16 cellular contexts compared by ENCODE assay signal in the genomic region with DNA sequence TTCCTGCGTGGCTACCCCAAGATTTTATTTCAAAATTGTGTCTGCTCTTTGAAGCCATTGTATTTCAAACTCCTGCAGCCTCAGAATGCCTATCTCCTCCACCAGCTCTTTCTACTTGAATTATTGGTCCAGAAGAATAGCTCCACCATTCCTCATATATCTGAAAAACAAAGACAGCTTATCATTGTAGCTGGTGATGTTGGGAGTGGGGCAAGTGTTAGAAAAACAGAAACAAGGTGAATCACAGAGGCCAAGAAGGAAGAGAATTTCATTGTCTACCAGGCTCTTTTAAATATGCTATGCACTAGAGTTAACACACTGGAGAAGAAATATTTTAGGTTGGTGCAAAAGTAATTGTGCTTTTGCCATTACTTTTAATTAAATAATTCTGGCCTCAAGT.
DNase-seq lines count a peak whose midpoint lies in the region; ATAC-seq and TF ChIP-seq lines count a peak whose summit lies in the region.
"Had no signal": no experiment of that assay in that cellular context is flagged by ENCODE, and none has a peak within 500 bp of the region (broad histone marks: within the 10 kb centered on the region; RNA-seq: fewer than 3 reads in every experiment).

No MANE protein-coding gene starts in this region.

- H3K36me3 ChIP-seq in OCI-LY7 (ENCODE audit: insufficient read depth, low read length) (no peaks in the 10 kb centered on the region), upper lobe of right lung (no peaks in the 10 kb centered on the region), SJCRH30 (no peaks in the 10 kb centered on the region)

- peak overlapping the region; percentile 19; the same call in 1 of the 2 replicates for H3K4me2 ChIP-seq in OCI-LY7 (ENCODE audit: low read length)

- BruUV-seq in OCI-LY7 (replicated peaks; lab: Mats Ljungman, UMichigan) = no TSS peak

- no peaks in the 10 kb centered on the region for H3K79me2 ChIP-seq in OCI-LY7 (ENCODE audit: insufficient read depth, low read depth, low read length)

- POLR2A ChIA-PET in OCI-LY7 (lab: Charles Lee) = no interaction called here

- 0 out of 2 replicates have a peak overlapping the region, but pooled peaks have one; percentile 17 for H2AFZ ChIP-seq in OCI-LY7 (ENCODE audit: low read length)

- intact Hi-C loops in OCI-LY7 (cut with micrococcal nuclease; ENCODE audit: unreplicated experiment) = no loop called here
- intact Hi-C loops in upper lobe of right lung (cut with DNase I) = no loop called here
- intact Hi-C loops in left cardiac atrium (cut with DNase I) = no loop called here

- DNase-seq in Caki2 (ENCODE audit: low read depth) = peak; percentile 75
- DNase-seq in OCI-LY7 (ENCODE audit: low spot score) = no peak
- DNase-seq in kidney glomerular epithelial cell (lab: John Stamatoyannopoulos, UW) = peak; percentile 83
- no peak for DNase-seq in upper lobe of right lung
- no peak for DNase-seq in left cardiac atrium
- DNase-seq in SJCRH30 = no peak
- DNase-seq: AML-193; CD8-positive, alpha-beta memory T cell; COR-L47; GDM1; GOT3; H7; HFFc6 had no signal

- H3K4me3 ChIP-seq in OCI-LY7 (ENCODE audit: low read depth, low read length, poor library complexity, severe bottlenecking) = no peak overlapping the region
- no peak overlapping the region for H3K4me3 ChIP-seq in upper lobe of right lung
- H3K4me3 ChIP-seq in SJCRH30 = no peak overlapping the region

- H3K27me3 ChIP-seq in upper lobe of right lung (no peaks in the 10 kb centered on the region), SJCRH30 (no peaks in the 10 kb centered on the region)

- in situ Hi-C loops in Caki2 (cut with HindIII; ENCODE audit: low pct_unique_long_range_greater_than_20kb, low sequenced_read_pairs) = no loop called here

- TF ChIP-seq CTCF in OCI-LY7 (conservative IDR thresholded peaks at IDR 0.05; ENCODE audit: low read length) = no peak
- no peak for TF ChIP-seq CTCF in upper lobe of right lung (IDR thresholded peaks at IDR 0.05)

- CTCF ChIA-PET in OCI-LY7 (lab: Charles Lee; ENCODE audit: unreplicated experiment) = no interaction called here

- ATAC-seq in upper lobe of right lung = no peak
- no peak for ATAC-seq in HG02884 (IDR thresholded peaks at IDR 0.05; ENCODE audit: unreplicated experiment)
- no peak for ATAC-seq in left cardiac atrium
- ATAC-seq: HCT116, HepG2 had no signal

- peak overlapping the region; percentile 49 for H3K27ac ChIP-seq in OCI-LY7 (ENCODE audit: low read depth, low read length, poor library complexity, severe bottlenecking)
- H3K27ac ChIP-seq in upper lobe of right lung = no peak overlapping the region
- H3K27ac ChIP-seq in SJCRH30 = no peak overlapping the region

- no peaks in the 10 kb centered on the region for H3K9me2 ChIP-seq in OCI-LY7 (ENCODE audit: insufficient read depth, low read length)

- no peaks in the 10 kb centered on the region for H3K9me3 ChIP-seq in OCI-LY7 (ENCODE audit: low read length)
- no peaks in the 10 kb centered on the region for H3K9me3 ChIP-seq in upper lobe of right lung
- no peaks in the 10 kb centered on the region for H3K9me3 ChIP-seq in SJCRH30 (replicated peaks)

- H3K4me1 ChIP-seq in OCI-LY7 (ENCODE audit: insufficient read depth, low read length, poor library complexity, severe bottlenecking) (peaks cover 47% of the 10 kb centered on the region), upper lobe of right lung (peaks cover 4% of the 10 kb centered on the region), SJCRH30 (peaks cover 32% of the 10 kb centered on the region)

- H4K20me1 ChIP-seq in OCI-LY7 (ENCODE audit: insufficient read depth, low read length) = no peaks in the 10 kb centered on the region

Comparison
In these comparisons a context has a peak if more than half of its experiments do, and no peak if none do; other contexts are left out.
1. DNase-seq: peak in Caki2 (single experiment) and kidney glomerular epithelial cell (single experiment); none in OCI-LY7 (single experiment), upper lobe of right lung (single experiment), left cardiac atrium (single experiment) and SJCRH30 (0 of 2).